In the genomic region with DNA sequence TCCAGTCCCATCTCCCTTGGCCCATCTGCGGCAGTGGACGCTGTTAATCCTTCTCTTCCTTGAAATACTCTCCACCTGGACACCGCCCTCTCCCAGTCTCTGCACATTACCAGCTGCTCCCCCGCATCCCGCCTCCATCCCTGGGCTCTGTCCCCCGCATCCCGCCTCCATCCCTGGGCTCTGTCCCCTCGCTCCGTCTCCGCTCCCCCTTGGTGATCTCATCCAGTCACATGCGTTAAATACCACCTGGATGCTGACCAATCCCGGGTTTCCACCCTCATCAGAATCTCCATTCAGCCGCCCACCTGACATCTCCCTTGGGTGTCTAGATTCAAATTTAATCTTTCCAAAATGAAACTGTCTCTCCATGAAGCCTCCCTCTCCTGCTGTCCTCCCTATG, we compare ENCODE assay signal across 30 cellular contexts.
DNase-seq lines count a peak whose midpoint lies in the region; ATAC-seq and TF ChIP-seq lines count a peak whose summit lies in the region.
"Had no signal": no experiment of that assay in that cellular context is flagged by ENCODE, and none has a peak within 500 bp of the region (broad histone marks: within the 10 kb centered on the region; RNA-seq: fewer than 3 reads in every experiment).

No MANE protein-coding gene starts in this region.

- no peak for DNase-seq in T-helper 1 cell
- DNase-seq in neural crest cell (ENCODE audit: low read depth, low spot score): no peak
- DNase-seq in AG08395 (ENCODE audit: low spot score): no peak
- DNase-seq in activated CD8-positive, alpha-beta memory T cell treated with anti-CD3 and anti-CD28 coated beads, Interleukin-2, amount 50 U/mL, for 48 hours: no peak
- no peak for DNase-seq in right lobe of liver
- DNase-seq: BE2C; CD4-positive, CD25-positive, alpha-beta regulatory T cell; COR-L47; DMS53; HCEC 1CT; MM.1S; NCI-H1048; NCI-H1417 treated with DMSO at 0.1 percent for 48 hours; NCI-H1694 treated with DMSO at 0.1 percent for 48 hours; NCI-H2081 treated with DMSO at 0.1 percent for 48 hours; NCI-H2171; NCI-H226; NCI-H510A; NCI-H69; SHP77 had no signal

- no peak overlapping the region for H3K4me3 ChIP-seq in right lobe of liver
- H3K4me3 ChIP-seq: GM23338 had no signal

- no peak for TF ChIP-seq POLR2A in right lobe of liver (IDR thresholded peaks at IDR 0.05)

- no peaks in the 10 kb centered on the region for H3K36me3 Mint-ChIP-seq in T-helper 1 cell treated with Interleukin-12 subunit alpha and Interleukin-12 subunit beta and Interleukin-4 antibody, amounts not matched to agents 30 μg/mL and 1 μg/mL, for 36 hours (ENCODE audit: low read depth)
- peaks cover 10% of the 10 kb centered on the region for H3K36me3 Mint-ChIP-seq in activated T-helper 17 cell treated with anti-CD3 and anti-CD28 coated beads, Interleukin-2, amount 50 U/mL, for 72 hours (ENCODE audit: low read depth)
- no peaks in the 10 kb centered on the region for H3K36me3 Mint-ChIP-seq in neural crest cell (ENCODE audit: low read depth)
- H3K36me3 Mint-ChIP-seq in stimulated activated memory B cell treated with anti-CD40 and anti-IgM and Interleukin-4, amounts not matched to agents 10 μg/mL and 1 μg/mL and 100 μg/mL, for 72 hours: peaks cover 44% of the 10 kb centered on the region

- WGBS in right lobe of liver (ENCODE audit: insufficient coverage, low coverage, low lambda C conversion rate, missing lambda C conversion rate): 100% methylated on average over 8 of the region's 13 CpGs

- H3K27me3 Mint-ChIP-seq in T-helper 1 cell treated with Interleukin-12 subunit alpha and Interleukin-12 subunit beta and Interleukin-4 antibody, amounts not matched to agents 30 μg/mL and 1 μg/mL, for 36 hours (ENCODE audit: low read depth): no peaks in the 10 kb centered on the region
- no peaks in the 10 kb centered on the region for H3K27me3 Mint-ChIP-seq in activated T-helper 17 cell treated with anti-CD3 and anti-CD28 coated beads, Interleukin-2, amount 50 U/mL, for 72 hours
- no peaks in the 10 kb centered on the region for H3K27me3 Mint-ChIP-seq in neural crest cell (ENCODE audit: low read depth)
- H3K27me3 Mint-ChIP-seq in stimulated activated memory B cell treated with anti-CD40 and anti-IgM and Interleukin-4, amounts not matched to agents 10 μg/mL and 1 μg/mL and 100 μg/mL, for 72 hours: no peaks in the 10 kb centered on the region
- H3K27me3 Mint-ChIP-seq: CD4-positive, CD25-positive, alpha-beta regulatory T cell had no signal

- H3K27ac Mint-ChIP-seq in T-helper 1 cell treated with Interleukin-12 subunit alpha and Interleukin-12 subunit beta and Interleukin-4 antibody, amounts not matched to agents 30 μg/mL and 1 μg/mL, for 36 hours: peak overlapping the region; percentile 23
- H3K27ac Mint-ChIP-seq in activated T-helper 17 cell treated with anti-CD3 and anti-CD28 coated beads, Interleukin-2, amount 50 U/mL, for 72 hours: peak overlapping the region; percentile 73
- H3K27ac Mint-ChIP-seq in neural crest cell (ENCODE audit: unreplicated experiment): peak overlapping the region; percentile 96
- H3K27ac Mint-ChIP-seq in stimulated activated memory B cell treated with anti-CD40 and anti-IgM and Interleukin-4, amounts not matched to agents 10 μg/mL and 1 μg/mL and 100 μg/mL, for 72 hours: peak overlapping the region; percentile 23
- H3K27ac Mint-ChIP-seq: GM23338 had no signal

- TF ChIP-seq CTCF in neural crest cell (conservative IDR thresholded peaks at IDR 0.05) (no peak), right lobe of liver (IDR thresholded peaks at IDR 0.05) (no peak)

- intact Hi-C loops in right lobe of liver (cut with DNase I): no loop called here

- no peaks in the 10 kb centered on the region for H3K9me3 Mint-ChIP-seq in T-helper 1 cell treated with Interleukin-12 subunit alpha and Interleukin-12 subunit beta and Interleukin-4 antibody, amounts not matched to agents 30 μg/mL and 1 μg/mL, for 36 hours
- no peaks in the 10 kb centered on the region for H3K9me3 Mint-ChIP-seq in activated T-helper 17 cell treated with anti-CD3 and anti-CD28 coated beads, Interleukin-2, amount 50 U/mL, for 72 hours
- H3K9me3 Mint-ChIP-seq in neural crest cell: no peaks in the 10 kb centered on the region
- H3K9me3 Mint-ChIP-seq in stimulated activated memory B cell treated with anti-CD40 and anti-IgM and Interleukin-4, amounts not matched to agents 10 μg/mL and 1 μg/mL and 100 μg/mL, for 72 hours: no peaks in the 10 kb centered on the region
- H3K9me3 Mint-ChIP-seq: CD4-positive, CD25-positive, alpha-beta regulatory T cell; IgD-negative memory B cell had no signal

- H3K27me3 ChIP-seq in right lobe of liver: no peaks in the 10 kb centered on the region
- H3K27me3 ChIP-seq: BE2C had no signal

- H3K4me3 Mint-ChIP-seq in T-helper 1 cell treated with Interleukin-12 subunit alpha and Interleukin-12 subunit beta and Interleukin-4 antibody, amounts not matched to agents 30 μg/mL and 1 μg/mL, for 36 hours: no peak overlapping the region
- H3K4me3 Mint-ChIP-seq in activated T-helper 17 cell treated with anti-CD3 and anti-CD28 coated beads, Interleukin-2, amount 50 U/mL, for 72 hours: no peak overlapping the region
- no peak overlapping the region for H3K4me3 Mint-ChIP-seq in neural crest cell
- H3K4me3 Mint-ChIP-seq in stimulated activated memory B cell treated with anti-CD40 and anti-IgM and Interleukin-4, amounts not matched to agents 10 μg/mL and 1 μg/mL and 100 μg/mL, for 72 hours: no peak overlapping the region
- H3K4me3 Mint-ChIP-seq: CD4-positive, CD25-positive, alpha-beta regulatory T cell; GM23338; IgD-negative memory B cell had no signal

- no peak overlapping the region for H3K27ac ChIP-seq in right lobe of liver
- H3K27ac ChIP-seq: 22Rv1, HL-60, KMS-11, RWPE1 had no signal

- H3K4me1 ChIP-seq in right lobe of liver: peaks cover 0 to 6% (median 1%) of the 10 kb centered on the region in 4 donors
- H3K4me1 ChIP-seq: BE2C had no signal

- no peak for ATAC-seq in activated T-helper 17 cell treated with anti-CD3 and anti-CD28 coated beads, Interleukin-2, amount 50 U/mL, for 72 hours (replicated peaks)
- no peak for ATAC-seq in stimulated activated memory B cell treated with anti-CD40 and anti-IgM and Interleukin-4, amounts not matched to agents 10 μg/mL and 1 μg/mL and 100 μg/mL, for 72 hours
- ATAC-seq in right lobe of liver: no peak
- ATAC-seq: GM23338, Panc1 had no signal

- no peaks in the 10 kb centered on the region for H3K36me3 ChIP-seq in right lobe of liver
- H3K36me3 ChIP-seq: BE2C had no signal

- H3K4me1 Mint-ChIP-seq in T-helper 1 cell treated with Interleukin-12 subunit alpha and Interleukin-12 subunit beta and Interleukin-4 antibody, amounts not matched to agents 30 μg/mL and 1 μg/mL, for 36 hours (ENCODE audit: low read depth): peaks cover 8% of the 10 kb centered on the region
- H3K4me1 Mint-ChIP-seq in activated T-helper 17 cell treated with anti-CD3 and anti-CD28 coated beads, Interleukin-2, amount 50 U/mL, for 72 hours: peaks cover 40% of the 10 kb centered on the region
- H3K4me1 Mint-ChIP-seq in neural crest cell: peaks cover 9% of the 10 kb centered on the region
- peaks cover 67% of the 10 kb centered on the region for H3K4me1 Mint-ChIP-seq in stimulated activated memory B cell treated with anti-CD40 and anti-IgM and Interleukin-4, amounts not matched to agents 10 μg/mL and 1 μg/mL and 100 μg/mL, for 72 hours

- H3K9me3 ChIP-seq in right lobe of liver: no peaks in the 10 kb centered on the region
- H3K9me3 ChIP-seq: BE2C had no signal

Comparison
In these comparisons a context has a peak if more than half of its experiments do, and no peak if none do; other contexts are left out.
1. H3K27ac Mint-ChIP-seq: peak in every context shown above with its lines; median percentile 96 in neural crest cell; 73 in activated T-helper 17 cell treated with anti-CD3 and anti-CD28 coated beads, Interleukin-2, amount 50 U/mL, for 72 hours; 23 in T-helper 1 cell treated with Interleukin-12 subunit alpha and Interleukin-12 subunit beta and Interleukin-4 antibody, amounts not matched to agents 30 μg/mL and 1 μg/mL, for 36 hours; 23 in stimulated activated memory B cell treated with anti-CD40 and anti-IgM and Interleukin-4, amounts not matched to agents 10 μg/mL and 1 μg/mL and 100 μg/mL, for 72 hours.